In the genomic region with DNA sequence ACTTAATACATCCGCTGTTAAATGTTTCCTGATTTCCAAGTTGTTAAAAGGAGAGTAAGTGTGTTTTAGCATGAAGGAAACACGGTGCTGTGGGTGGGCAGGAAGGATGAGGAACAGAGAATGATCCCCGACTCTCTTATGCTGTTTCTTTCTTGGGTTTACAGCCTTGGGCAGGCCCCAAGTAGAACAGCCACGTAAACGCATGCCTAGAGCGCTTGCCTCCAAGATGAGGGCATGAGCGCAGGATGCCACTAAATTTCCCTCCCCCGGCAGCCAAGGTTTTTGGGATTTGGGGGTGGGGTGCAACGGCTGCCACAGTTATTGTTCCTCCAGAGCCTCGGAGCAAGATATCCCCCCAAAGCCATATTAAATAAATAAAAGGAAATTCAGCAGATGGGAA, we compare ENCODE assay signal across 10 cellular contexts. TPM values are rescaled to one million over a fixed set of nuclear protein-coding genes. Genes with fewer than 3 reads are reported as not detected.
DNase-seq lines count a peak whose midpoint lies in the region; FAIRE-seq and TF ChIP-seq lines count a peak whose summit lies in the region.
"Had no signal": no experiment of that assay in that cellular context is flagged by ENCODE, and none has a peak within 500 bp of the region (broad histone marks: within the 10 kb centered on the region; RNA-seq: fewer than 3 reads in every experiment).

No MANE protein-coding gene starts in this region.

- no peaks in the 10 kb centered on the region for H3K9me3 Mint-ChIP-seq in activated naive CD4-positive, alpha-beta T cell treated with anti-CD3 and anti-CD28 coated beads, Interleukin-2, amount 50 U/mL, for 24 hours
- H3K9me3 Mint-ChIP-seq in mesothelial cell of epicardium = peaks cover 3% of the 10 kb centered on the region

- FAIRE-seq in small intestine (lab: Jason Lieb, UNC) = no peak

- TF ChIP-seq CTCF in mesothelial cell of epicardium (IDR thresholded peaks at IDR 0.05; ENCODE audit: unreplicated experiment) = no peak

- no peaks in the 10 kb centered on the region for H3K36me3 ChIP-seq in small intestine (ENCODE audit: control insufficient read depth in 2 of 2, insufficient read depth in 2 of 2, low read length in 2 of 2)

- peak overlapping the region; percentile 72 for H3K4me3 Mint-ChIP-seq in activated naive CD4-positive, alpha-beta T cell treated with anti-CD3 and anti-CD28 coated beads, Interleukin-2, amount 50 U/mL, for 24 hours
- peak overlapping the region; percentile 55 for H3K4me3 Mint-ChIP-seq in mesothelial cell of epicardium

- WGBS in small intestine, 3 donors = 28 to 50% (median 42%) methylated on average over 10 of the region's 10 CpGs

- no peak overlapping the region for H3K27ac Mint-ChIP-seq in activated naive CD4-positive, alpha-beta T cell treated with anti-CD3 and anti-CD28 coated beads, Interleukin-2, amount 50 U/mL, for 24 hours
- H3K27ac Mint-ChIP-seq in mesothelial cell of epicardium = no peak overlapping the region

- H3K4me1 Mint-ChIP-seq in activated naive CD4-positive, alpha-beta T cell treated with anti-CD3 and anti-CD28 coated beads, Interleukin-2, amount 50 U/mL, for 24 hours = peaks cover 15% of the 10 kb centered on the region
- H3K4me1 Mint-ChIP-seq in mesothelial cell of epicardium = peaks cover 8% of the 10 kb centered on the region

- no peaks in the 10 kb centered on the region for H3K4me1 ChIP-seq in small intestine (ENCODE audit: control insufficient read depth in 2 of 2, insufficient read depth in 1 of 2, low read depth in 1 of 2, low read length in 1 of 2)

- no peaks in the 10 kb centered on the region for H3K9me3 ChIP-seq in small intestine (ENCODE audit: control insufficient read depth, low read depth)

- H3K27ac ChIP-seq in angular gyrus (ENCODE audit: low read depth, low read length) (peak overlapping the region; percentile 49), temporal lobe (ENCODE audit: low read depth, low read length) (peak overlapping the region; percentile 37), small intestine (ENCODE audit: low read depth in 1 of 2, low read length in 1 of 2) (no peak overlapping the region)

- peaks cover 14% of the 10 kb centered on the region for H3K27me3 Mint-ChIP-seq in activated naive CD4-positive, alpha-beta T cell treated with anti-CD3 and anti-CD28 coated beads, Interleukin-2, amount 50 U/mL, for 24 hours
- H3K27me3 Mint-ChIP-seq in mesothelial cell of epicardium (ENCODE audit: low read depth) = peaks cover 44% of the 10 kb centered on the region

- H3K27me3 ChIP-seq in small intestine (ENCODE audit: control insufficient read depth in 2 of 2, insufficient read depth in 2 of 2, low read length in 2 of 2) = no peaks in the 10 kb centered on the region

- no peak overlapping the region for H3K4me3 ChIP-seq in small intestine (ENCODE audit: low read depth in 1 of 2, low read length in 2 of 2)

- no peaks in the 10 kb centered on the region for H3K36me3 Mint-ChIP-seq in activated naive CD4-positive, alpha-beta T cell treated with anti-CD3 and anti-CD28 coated beads, Interleukin-2, amount 50 U/mL, for 24 hours
- no peaks in the 10 kb centered on the region for H3K36me3 Mint-ChIP-seq in mesothelial cell of epicardium

- no peak for DNase-seq in activated naive CD4-positive, alpha-beta T cell treated with anti-CD3 and anti-CD28 coated beads, Interleukin-2, amount 50 U/mL, for 16 hours
- DNase-seq in mesothelial cell of epicardium (ENCODE audit: low spot score in 2 of 2, unreplicated experiment in 2 of 2) (no peak), DMS79 (lab: John Stamatoyannopoulos, UW) (no peak), small intestine (no peak), EL (no peak)
- DNase-seq: NCI-H1048, SW 1271 had no signal

RNA-seq across cellular contexts. Expression of a gene that starts 10.1 kb away (rescaled TPM):
- total RNA-seq in mesothelial cell of epicardium = 85.4 to 91.5 TPM (median 88.3 TPM) in 3 replicates
- total RNA-seq in temporal lobe = 34.4 TPM
- 10 to 100 TPM; 32.2 to 45.4 (median 43.5) TPM for polyA plus RNA-seq in small intestine

RNA-seq across cellular contexts. Expression of a gene that starts 35.4 kb away (rescaled TPM):
- total RNA-seq in mesothelial cell of epicardium (5.1 to 6.1 TPM (median 5.4 TPM) in 3 replicates), temporal lobe (49.2 TPM)
- polyA plus RNA-seq in small intestine = 10 to 100 TPM; 15.7 to 43.9 (median 15.9) TPM

RNA-seq across cellular contexts. Expression of a gene that starts 44.4 kb away (rescaled TPM):
- total RNA-seq in mesothelial cell of epicardium = 0.07 to 0.29 TPM (median 0.18 TPM) in 3 replicates
- total RNA-seq in temporal lobe = 3.4 TPM
- polyA plus RNA-seq in small intestine = 1 to 10 TPM in 1 of 3 donors, under 1 TPM in 1, not detected in 1; under 0.01 to 2.6 TPM

RNA-seq across cellular contexts. Expression of a gene that starts 55.3 kb away (rescaled TPM):
- total RNA-seq in mesothelial cell of epicardium = 34.0 to 36.5 TPM (median 35.1 TPM) in 3 replicates
- 41.8 TPM for total RNA-seq in temporal lobe
- polyA plus RNA-seq in small intestine = 10 to 100 TPM; 26.2 to 38.5 (median 29.3) TPM

Comparison
In these comparisons a context has a peak if more than half of its experiments do, and no peak if none do; other contexts are left out.
1. H3K27ac ChIP-seq: peak in angular gyrus (single experiment) and temporal lobe (single experiment); none in small intestine (0 of 2).